In the genomic region with DNA sequence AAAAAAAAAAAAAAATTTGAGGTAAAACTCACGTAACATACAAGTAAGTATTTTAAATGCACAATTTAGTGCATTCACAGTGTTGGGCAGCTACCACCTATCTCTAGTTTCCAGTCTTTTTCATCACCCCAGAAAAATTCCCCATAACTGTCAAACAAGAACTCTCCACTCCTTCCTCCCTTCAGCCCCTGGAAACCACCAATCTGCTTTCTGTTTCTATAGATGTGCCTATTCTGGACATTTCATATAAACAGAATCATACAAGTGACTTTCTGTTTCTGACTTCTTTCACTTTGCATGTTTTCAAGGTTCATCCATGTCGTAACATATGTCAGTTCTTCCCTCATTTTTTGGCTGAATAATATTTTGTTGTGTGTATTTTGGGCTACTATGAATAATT, we compare ENCODE assay signal across 11 cellular contexts. TPM values are rescaled to one million over a fixed set of nuclear protein-coding genes. Genes with fewer than 3 reads are reported as not detected.
A peak's percentile ranks its signal among the peaks of the same experiment; 100 is the strongest.
DNase-seq lines count a peak whose midpoint lies in the region; ATAC-seq and TF ChIP-seq lines count a peak whose summit lies in the region.
"Had no signal": no experiment of that assay in that cellular context is flagged by ENCODE, and none has a peak within 500 bp of the region (broad histone marks: within the 10 kb centered on the region; RNA-seq: fewer than 3 reads in every experiment).

No MANE protein-coding gene starts in this region.

- H3K9me3 Mint-ChIP-seq in activated naive CD8-positive, alpha-beta T cell treated with anti-CD3 and anti-CD28 coated beads for 36 hours, result peaks cover 34% of the 10 kb centered on the region

- peak; percentile 28 for DNase-seq in GM06990 (ENCODE audit: extremely low read depth, insufficient read length)
- no peak for DNase-seq in activated naive CD8-positive, alpha-beta T cell treated with anti-CD3 and anti-CD28 coated beads for 36 hours
- DNase-seq in HuH-7 (ENCODE audit: low spot score), result no peak
- no peak for DNase-seq in AG08395 (ENCODE audit: low spot score)
- DNase-seq in activated CD4-positive, alpha-beta T cell treated with anti-CD3 and anti-CD28 coated beads, Interleukin-2, amount 50 U/mL, for 48 hours, result no peak
- DNase-seq: foreskin melanocyte, NCI-H1930 had no signal

- H3K36me3 ChIP-seq in GM06990 (ENCODE audit: control insufficient read depth, insufficient read depth, low read length), result no peaks in the 10 kb centered on the region

- H3K27ac Mint-ChIP-seq in activated naive CD8-positive, alpha-beta T cell treated with anti-CD3 and anti-CD28 coated beads for 36 hours, result peak overlapping the region; percentile 82

- ATAC-seq in GM19452 (IDR thresholded peaks at IDR 0.05; ENCODE audit: unreplicated experiment), result peak; percentile 76
- peak; percentile 68 for ATAC-seq in HG03196 (IDR thresholded peaks at IDR 0.05; ENCODE audit: unreplicated experiment)
- no peak for ATAC-seq in HG03139 (IDR thresholded peaks at IDR 0.05; ENCODE audit: unreplicated experiment)

- no peak for TF ChIP-seq CTCF in GM06990 (IDR thresholded peaks at IDR 0.05; ENCODE audit: insufficient read depth, low read length, poor library complexity, severe bottlenecking)

- no peak overlapping the region for H3K4me3 Mint-ChIP-seq in activated naive CD8-positive, alpha-beta T cell treated with anti-CD3 and anti-CD28 coated beads for 36 hours
- H3K4me3 Mint-ChIP-seq: central memory CD8-positive, alpha-beta T cell had no signal

- peaks cover 4% of the 10 kb centered on the region for H3K27me3 Mint-ChIP-seq in activated naive CD8-positive, alpha-beta T cell treated with anti-CD3 and anti-CD28 coated beads for 36 hours
- H3K27me3 Mint-ChIP-seq: central memory CD8-positive, alpha-beta T cell had no signal

- H3K36me3 Mint-ChIP-seq in activated naive CD8-positive, alpha-beta T cell treated with anti-CD3 and anti-CD28 coated beads for 36 hours, result peaks cover 31% of the 10 kb centered on the region

- no peak overlapping the region for H3K4me3 ChIP-seq in GM06990 (replicated peaks; ENCODE audit: low read depth, low read length)

- peaks cover 34% of the 10 kb centered on the region for H3K4me1 Mint-ChIP-seq in activated naive CD8-positive, alpha-beta T cell treated with anti-CD3 and anti-CD28 coated beads for 36 hours

- H3K27me3 ChIP-seq in GM06990 (replicated peaks; ENCODE audit: control insufficient read depth, insufficient read depth, low read length), result no peaks in the 10 kb centered on the region

RNA-seq across cellular contexts. Expression of a gene that starts 24.9 kb away (rescaled TPM):
- total RNA-seq in activated naive CD8-positive, alpha-beta T cell treated with anti-CD3 and anti-CD28 coated beads for 36 hours, result 10 to 100 TPM; 28.7 to 30.3 TPM
